In the genomic region with DNA sequence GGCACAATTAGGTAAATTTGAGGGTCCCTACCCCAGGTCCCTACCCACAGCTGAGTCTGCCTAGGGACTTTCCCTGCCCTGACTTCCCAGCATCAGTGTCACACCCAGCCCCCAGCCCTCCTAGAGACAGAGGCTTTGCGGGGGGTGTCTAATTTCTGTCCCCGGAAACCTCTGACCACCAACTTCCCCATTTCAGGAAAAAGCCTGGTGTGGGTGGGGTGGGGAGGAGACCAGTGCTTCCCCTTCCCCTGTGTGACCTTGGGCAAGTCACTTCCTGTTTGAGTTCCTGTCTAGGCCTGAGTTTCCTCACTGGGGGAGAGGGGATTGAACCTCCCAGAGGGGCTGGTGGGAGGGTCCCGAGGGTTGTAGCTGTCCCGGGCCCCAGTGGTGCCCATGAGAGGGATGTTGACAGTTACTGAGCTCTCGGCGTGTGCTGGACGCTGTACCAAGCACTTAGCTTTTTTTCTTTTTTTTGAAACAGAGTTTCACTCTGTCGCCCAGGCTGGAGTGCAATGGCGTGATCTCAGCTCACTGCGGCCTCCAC, we compare ENCODE assay signal across 1 cellular context.
TF ChIP-seq lines count a peak whose summit lies in the region.

No MANE protein-coding gene starts in this region.

TF ChIP-seq in K562, 482 proteins besides CTCF, POLR2A, EP300 and RAD21 (continued from another document and continues in another):
- TF ChIP-seq CTCFL (IDR thresholded peaks at IDR 0.05; ENCODE audit: borderline replicate concordance, insufficient read depth, low read depth, low read length, poor library complexity, severe bottlenecking), result no peak
- no peak for TF ChIP-seq ZNF584 (CRISPR knock-in tag; IDR thresholded peaks at IDR 0.05; ENCODE audit: low read depth)
- no peak for TF ChIP-seq MYBL2 (IDR thresholded peaks at IDR 0.05; ENCODE audit: low read depth)
- no peak for TF ChIP-seq MYBL2 (CRISPR knock-in tag; IDR thresholded peaks at IDR 0.05; ENCODE audit: borderline replicate concordance)
- TF ChIP-seq, protein P1, sequence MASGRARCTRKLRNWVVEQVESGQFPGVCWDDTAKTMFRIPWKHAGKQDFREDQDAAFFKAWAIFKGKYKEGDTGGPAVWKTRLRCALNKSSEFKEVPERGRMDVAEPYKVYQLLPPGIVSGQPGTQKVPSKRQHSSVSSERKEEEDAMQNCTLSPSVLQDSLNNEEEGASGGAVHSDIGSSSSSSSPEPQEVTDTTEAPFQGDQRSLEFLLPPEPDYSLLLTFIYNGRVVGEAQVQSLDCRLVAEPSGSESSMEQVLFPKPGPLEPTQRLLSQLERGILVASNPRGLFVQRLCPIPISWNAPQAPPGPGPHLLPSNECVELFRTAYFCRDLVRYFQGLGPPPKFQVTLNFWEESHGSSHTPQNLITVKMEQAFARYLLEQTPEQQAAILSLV (tag; IDR thresholded peaks at IDR 0.05), result no peak
- TF ChIP-seq POLR3A (IDR thresholded peaks at IDR 0.05; ENCODE audit: borderline replicate concordance, extremely low read depth, insufficient read depth, insufficient read length), result no peak
- TF ChIP-seq CHD4 (IDR thresholded peaks at IDR 0.05; ENCODE audit: insufficient read depth, insufficient replicate concordance, low read depth, low read length, poor library complexity, severe bottlenecking), result no peak
- no peak for TF ChIP-seq BCL6 (CRISPR knock-in tag; IDR thresholded peaks at IDR 0.05)
- no peak for TF ChIP-seq HNRNPLL (IDR thresholded peaks at IDR 0.05; ENCODE audit: low read depth, low read length, poor library complexity, severe bottlenecking)
- peak; percentile 25 for TF ChIP-seq RBM22 (IDR thresholded peaks at IDR 0.05; ENCODE audit: low read depth, low read length, poor library complexity, severe bottlenecking)
- TF ChIP-seq, protein P2, sequence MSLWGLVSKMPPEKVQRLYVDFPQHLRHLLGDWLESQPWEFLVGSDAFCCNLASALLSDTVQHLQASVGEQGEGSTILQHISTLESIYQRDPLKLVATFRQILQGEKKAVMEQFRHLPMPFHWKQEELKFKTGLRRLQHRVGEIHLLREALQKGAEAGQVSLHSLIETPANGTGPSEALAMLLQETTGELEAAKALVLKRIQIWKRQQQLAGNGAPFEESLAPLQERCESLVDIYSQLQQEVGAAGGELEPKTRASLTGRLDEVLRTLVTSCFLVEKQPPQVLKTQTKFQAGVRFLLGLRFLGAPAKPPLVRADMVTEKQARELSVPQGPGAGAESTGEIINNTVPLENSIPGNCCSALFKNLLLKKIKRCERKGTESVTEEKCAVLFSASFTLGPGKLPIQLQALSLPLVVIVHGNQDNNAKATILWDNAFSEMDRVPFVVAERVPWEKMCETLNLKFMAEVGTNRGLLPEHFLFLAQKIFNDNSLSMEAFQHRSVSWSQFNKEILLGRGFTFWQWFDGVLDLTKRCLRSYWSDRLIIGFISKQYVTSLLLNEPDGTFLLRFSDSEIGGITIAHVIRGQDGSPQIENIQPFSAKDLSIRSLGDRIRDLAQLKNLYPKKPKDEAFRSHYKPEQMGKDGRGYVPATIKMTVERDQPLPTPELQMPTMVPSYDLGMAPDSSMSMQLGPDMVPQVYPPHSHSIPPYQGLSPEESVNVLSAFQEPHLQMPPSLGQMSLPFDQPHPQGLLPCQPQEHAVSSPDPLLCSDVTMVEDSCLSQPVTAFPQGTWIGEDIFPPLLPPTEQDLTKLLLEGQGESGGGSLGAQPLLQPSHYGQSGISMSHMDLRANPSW (CRISPR knock-in tag; IDR thresholded peaks at IDR 0.05), result no peak
- TF ChIP-seq E2F3 (CRISPR knock-in tag; IDR thresholded peaks at IDR 0.05), result no peak
- TF ChIP-seq, protein P3, sequence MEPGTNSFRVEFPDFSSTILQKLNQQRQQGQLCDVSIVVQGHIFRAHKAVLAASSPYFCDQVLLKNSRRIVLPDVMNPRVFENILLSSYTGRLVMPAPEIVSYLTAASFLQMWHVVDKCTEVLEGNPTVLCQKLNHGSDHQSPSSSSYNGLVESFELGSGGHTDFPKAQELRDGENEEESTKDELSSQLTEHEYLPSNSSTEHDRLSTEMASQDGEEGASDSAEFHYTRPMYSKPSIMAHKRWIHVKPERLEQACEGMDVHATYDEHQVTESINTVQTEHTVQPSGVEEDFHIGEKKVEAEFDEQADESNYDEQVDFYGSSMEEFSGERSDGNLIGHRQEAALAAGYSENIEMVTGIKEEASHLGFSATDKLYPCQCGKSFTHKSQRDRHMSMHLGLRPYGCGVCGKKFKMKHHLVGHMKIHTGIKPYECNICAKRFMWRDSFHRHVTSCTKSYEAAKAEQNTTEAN (CRISPR knock-in tag; IDR thresholded peaks at IDR 0.05), result no peak
- TF ChIP-seq, protein P4, sequence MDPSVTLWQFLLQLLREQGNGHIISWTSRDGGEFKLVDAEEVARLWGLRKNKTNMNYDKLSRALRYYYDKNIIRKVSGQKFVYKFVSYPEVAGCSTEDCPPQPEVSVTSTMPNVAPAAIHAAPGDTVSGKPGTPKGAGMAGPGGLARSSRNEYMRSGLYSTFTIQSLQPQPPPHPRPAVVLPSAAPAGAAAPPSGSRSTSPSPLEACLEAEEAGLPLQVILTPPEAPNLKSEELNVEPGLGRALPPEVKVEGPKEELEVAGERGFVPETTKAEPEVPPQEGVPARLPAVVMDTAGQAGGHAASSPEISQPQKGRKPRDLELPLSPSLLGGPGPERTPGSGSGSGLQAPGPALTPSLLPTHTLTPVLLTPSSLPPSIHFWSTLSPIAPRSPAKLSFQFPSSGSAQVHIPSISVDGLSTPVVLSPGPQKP (CRISPR knock-in tag; IDR thresholded peaks at IDR 0.05), result no peak
- TF ChIP-seq GATAD2A (IDR thresholded peaks at IDR 0.05), result no peak
- TF ChIP-seq NFE2L1 (tag; IDR thresholded peaks at IDR 0.05; ENCODE audit: borderline replicate concordance, low read depth), result no peak
- TF ChIP-seq GTF2F1 (IDR thresholded peaks at IDR 0.05; ENCODE audit: low read depth, low read length), result no peak
- TF ChIP-seq SMARCB1 (IDR thresholded peaks at IDR 0.05; ENCODE audit: insufficient read length, low read depth), result no peak
- no peak for TF ChIP-seq PHB2 (IDR thresholded peaks at IDR 0.05; ENCODE audit: low read depth)
- TF ChIP-seq, protein P5, sequence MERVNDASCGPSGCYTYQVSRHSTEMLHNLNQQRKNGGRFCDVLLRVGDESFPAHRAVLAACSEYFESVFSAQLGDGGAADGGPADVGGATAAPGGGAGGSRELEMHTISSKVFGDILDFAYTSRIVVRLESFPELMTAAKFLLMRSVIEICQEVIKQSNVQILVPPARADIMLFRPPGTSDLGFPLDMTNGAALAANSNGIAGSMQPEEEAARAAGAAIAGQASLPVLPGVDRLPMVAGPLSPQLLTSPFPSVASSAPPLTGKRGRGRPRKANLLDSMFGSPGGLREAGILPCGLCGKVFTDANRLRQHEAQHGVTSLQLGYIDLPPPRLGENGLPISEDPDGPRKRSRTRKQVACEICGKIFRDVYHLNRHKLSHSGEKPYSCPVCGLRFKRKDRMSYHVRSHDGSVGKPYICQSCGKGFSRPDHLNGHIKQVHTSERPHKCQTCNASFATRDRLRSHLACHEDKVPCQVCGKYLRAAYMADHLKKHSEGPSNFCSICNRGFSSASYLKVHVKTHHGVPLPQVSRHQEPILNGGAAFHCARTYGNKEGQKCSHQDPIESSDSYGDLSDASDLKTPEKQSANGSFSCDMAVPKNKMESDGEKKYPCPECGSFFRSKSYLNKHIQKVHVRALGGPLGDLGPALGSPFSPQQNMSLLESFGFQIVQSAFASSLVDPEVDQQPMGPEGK (CRISPR knock-in tag; IDR thresholded peaks at IDR 0.05; ENCODE audit: borderline replicate concordance), result no peak
- 0 out of 2 replicates have a peak, but pooled peaks have one; percentile 30 for TF ChIP-seq ZEB2 (IDR thresholded peaks at IDR 0.05)
- peak; percentile 78 for TF ChIP-seq ADNP (tag; IDR thresholded peaks at IDR 0.05)
- peak; percentile 49 for TF ChIP-seq SMAD4 (CRISPR knock-in tag; conservative IDR thresholded peaks at IDR 0.05)
- no peak for TF ChIP-seq JUN (IDR thresholded peaks at IDR 0.05; ENCODE audit: borderline replicate concordance, low read depth, low read length)
- TF ChIP-seq JUN (CRISPR knock-in tag; IDR thresholded peaks at IDR 0.05; ENCODE audit: borderline replicate concordance), result no peak
- no peak for TF ChIP-seq ELF4 (CRISPR knock-in tag; IDR thresholded peaks at IDR 0.05)
- no peak; the same call in 1 of the 2 replicates for TF ChIP-seq MTA3 (IDR thresholded peaks at IDR 0.05; ENCODE audit: borderline replicate concordance)
- peak; percentile 72; the same call in 1 of the 2 replicates for TF ChIP-seq RNF2 (IDR thresholded peaks at IDR 0.05)
- no peak for TF ChIP-seq BRF2 (IDR thresholded peaks at IDR 0.05; ENCODE audit: borderline replicate concordance, insufficient read depth, insufficient read length)
- TF ChIP-seq HEY1 (CRISPR knock-in tag; IDR thresholded peaks at IDR 0.05; ENCODE audit: borderline replicate concordance), result no peak
- TF ChIP-seq POLR2AphosphoS5 (IDR thresholded peaks at IDR 0.05; ENCODE audit: control insufficient read depth, insufficient read depth, low read depth, low read length), result no peak; the same call in 1 of the 2 replicates
- peak; percentile 26; the same call in 1 of the 2 replicates for TF ChIP-seq MYNN (IDR thresholded peaks at IDR 0.05)
- TF ChIP-seq MYNN (CRISPR knock-in tag; IDR thresholded peaks at IDR 0.05), result no peak
- no peak for TF ChIP-seq CEBPB (tag; IDR thresholded peaks at IDR 0.05)
- TF ChIP-seq FOXJ3 (CRISPR knock-in tag; IDR thresholded peaks at IDR 0.05), result no peak
- TF ChIP-seq, protein P6, sequence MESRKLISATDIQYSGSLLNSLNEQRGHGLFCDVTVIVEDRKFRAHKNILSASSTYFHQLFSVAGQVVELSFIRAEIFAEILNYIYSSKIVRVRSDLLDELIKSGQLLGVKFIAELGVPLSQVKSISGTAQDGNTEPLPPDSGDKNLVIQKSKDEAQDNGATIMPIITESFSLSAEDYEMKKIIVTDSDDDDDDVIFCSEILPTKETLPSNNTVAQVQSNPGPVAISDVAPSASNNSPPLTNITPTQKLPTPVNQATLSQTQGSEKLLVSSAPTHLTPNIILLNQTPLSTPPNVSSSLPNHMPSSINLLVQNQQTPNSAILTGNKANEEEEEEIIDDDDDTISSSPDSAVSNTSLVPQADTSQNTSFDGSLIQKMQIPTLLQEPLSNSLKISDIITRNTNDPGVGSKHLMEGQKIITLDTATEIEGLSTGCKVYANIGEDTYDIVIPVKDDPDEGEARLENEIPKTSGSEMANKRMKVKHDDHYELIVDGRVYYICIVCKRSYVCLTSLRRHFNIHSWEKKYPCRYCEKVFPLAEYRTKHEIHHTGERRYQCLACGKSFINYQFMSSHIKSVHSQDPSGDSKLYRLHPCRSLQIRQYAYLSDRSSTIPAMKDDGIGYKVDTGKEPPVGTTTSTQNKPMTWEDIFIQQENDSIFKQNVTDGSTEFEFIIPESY (CRISPR knock-in tag; IDR thresholded peaks at IDR 0.05), result no peak
- TF ChIP-seq MECOM (CRISPR knock-in tag; IDR thresholded peaks at IDR 0.05), result no peak
- TF ChIP-seq SREBF1 (IDR thresholded peaks at IDR 0.05; ENCODE audit: borderline replicate concordance, low read depth, low read length), result no peak
- TF ChIP-seq ZNF79 (CRISPR knock-in tag; IDR thresholded peaks at IDR 0.05; ENCODE audit: low read depth), result no peak
- TF ChIP-seq KLF6 (CRISPR knock-in tag; IDR thresholded peaks at IDR 0.05; ENCODE audit: borderline replicate concordance), result no peak
- TF ChIP-seq TEAD1 (CRISPR knock-in tag; IDR thresholded peaks at IDR 0.05), result no peak
- TF ChIP-seq, protein P7, sequence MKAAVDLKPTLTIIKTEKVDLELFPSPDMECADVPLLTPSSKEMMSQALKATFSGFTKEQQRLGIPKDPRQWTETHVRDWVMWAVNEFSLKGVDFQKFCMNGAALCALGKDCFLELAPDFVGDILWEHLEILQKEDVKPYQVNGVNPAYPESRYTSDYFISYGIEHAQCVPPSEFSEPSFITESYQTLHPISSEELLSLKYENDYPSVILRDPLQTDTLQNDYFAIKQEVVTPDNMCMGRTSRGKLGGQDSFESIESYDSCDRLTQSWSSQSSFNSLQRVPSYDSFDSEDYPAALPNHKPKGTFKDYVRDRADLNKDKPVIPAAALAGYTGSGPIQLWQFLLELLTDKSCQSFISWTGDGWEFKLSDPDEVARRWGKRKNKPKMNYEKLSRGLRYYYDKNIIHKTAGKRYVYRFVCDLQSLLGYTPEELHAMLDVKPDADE (conservative IDR thresholded peaks at IDR 0.05; ENCODE audit: control insufficient read depth, low read depth, low read length), result no peak
- peak; percentile 53; the same call in 1 of the 2 replicates for TF ChIP-seq EGR1 (conservative IDR thresholded peaks at IDR 0.05)
- no peak for TF ChIP-seq SIN3A (IDR thresholded peaks at IDR 0.05; ENCODE audit: borderline replicate concordance in 2 of 2, control insufficient read depth in 1 of 2, low read depth in 2 of 2, low read length in 2 of 2)
- TF ChIP-seq, protein P8, sequence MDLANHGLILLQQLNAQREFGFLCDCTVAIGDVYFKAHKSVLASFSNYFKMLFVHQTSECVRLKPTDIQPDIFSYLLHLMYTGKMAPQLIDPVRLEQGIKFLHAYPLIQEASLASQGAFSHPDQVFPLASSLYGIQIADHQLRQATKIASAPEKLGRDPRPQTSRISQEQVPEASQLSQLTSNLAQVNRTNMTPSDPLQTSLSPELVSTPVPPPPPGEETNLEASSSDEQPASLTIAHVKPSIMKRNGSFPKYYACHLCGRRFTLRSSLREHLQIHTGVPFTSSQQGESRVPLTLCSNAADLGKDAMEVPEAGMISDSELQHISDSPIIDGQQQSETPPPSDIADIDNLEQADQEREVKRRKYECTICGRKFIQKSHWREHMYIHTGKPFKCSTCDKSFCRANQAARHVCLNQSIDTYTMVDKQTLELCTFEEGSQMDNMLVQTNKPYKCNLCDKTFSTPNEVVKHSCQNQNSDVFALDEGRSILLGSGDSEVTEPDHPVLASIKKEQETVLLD (IDR thresholded peaks at IDR 0.05), result peak; percentile 62; the same call in 1 of the 2 replicates
- no peak; the same call in 1 of the 2 replicates for TF ChIP-seq RBFOX2 (IDR thresholded peaks at IDR 0.05; ENCODE audit: low read depth, low read length)
- TF ChIP-seq POLR2H (tag; IDR thresholded peaks at IDR 0.05; ENCODE audit: low read depth), result no peak
- TF ChIP-seq FOXK1 (CRISPR knock-in tag; IDR thresholded peaks at IDR 0.05; ENCODE audit: borderline replicate concordance), result no peak
- TF ChIP-seq NELFE (IDR thresholded peaks at IDR 0.05; ENCODE audit: insufficient read depth, insufficient read length), result no peak
